ENCODE assay signal across 11 cellular contexts in genomic region chr1:36401602-36402517, GRCh38. TPM values are rescaled to one million over a fixed set of nuclear protein-coding genes. Genes with fewer than 3 reads are reported as not detected.
DNase-seq lines count a peak whose midpoint lies in the region; ATAC-seq and TF ChIP-seq lines count a peak whose summit lies in the region.
"Had no signal": no experiment of that assay in that cellular context is flagged by ENCODE, and none has a peak within 500 bp of the region (broad histone marks: within the 10 kb centered on the region; RNA-seq: fewer than 3 reads in every experiment).

No MANE protein-coding gene starts in this region.

- H3K4me3 Mint-ChIP-seq in mesothelial cell of epicardium, result peak overlapping the region; percentile 84
- H3K4me3 Mint-ChIP-seq: CD8-positive, alpha-beta T cell had no signal

- H3K27ac Mint-ChIP-seq in mesothelial cell of epicardium, result peak overlapping the region; percentile 96
- H3K27ac Mint-ChIP-seq: CD8-positive, alpha-beta T cell had no signal

- H3K4me3 ChIP-seq in A673 (ENCODE audit: low read depth, low read length, poor library complexity, severe bottlenecking) (no peak overlapping the region), HL-60 (replicated peaks; ENCODE audit: insufficient read depth, low read length) (peak overlapping the region; percentile 56), coronary artery (peak overlapping the region; percentile 35)

- CTCF ChIA-PET in A673 (lab: Charles Lee), result no interaction called here

- ATAC-seq in omental fat pad (ENCODE audit: low FRiP score), result no peak
- ATAC-seq: PC-3 had no signal

- no peak for DNase-seq in A673 (ENCODE audit: low spot score)
- DNase-seq in HL-60 (ENCODE audit: low read depth in 1 of 2, low spot score in 1 of 2), result no peak
- no peak for DNase-seq in coronary artery (ENCODE audit: low spot score)
- DNase-seq in mesothelial cell of epicardium (ENCODE audit: low spot score in 2 of 2, unreplicated experiment in 2 of 2), result no peak
- DNase-seq in omental fat pad (ENCODE audit: low spot score), result no peak
- DNase-seq in NCI-H526 treated with DMSO at 0.1 percent for 48 hours (lab: John Stamatoyannopoulos, UW), result no peak
- no peak for DNase-seq in head of caudate nucleus
- no peak for DNase-seq in NOMO-1 (lab: John Stamatoyannopoulos, UW; ENCODE audit: unreplicated experiment in 2 of 2)
- DNase-seq: activated CD4-positive, alpha-beta T cell treated with anti-CD3 and anti-CD28 coated beads, Interleukin-2, amount 10 ng/mL, durations not matched to agents 24 days and 14 days; PC-3 had no signal

- H3K27me3 ChIP-seq in A673 (replicated peaks; ENCODE audit: insufficient read depth, low read depth, low read length, poor library complexity) (no peaks in the 10 kb centered on the region), HL-60 (ENCODE audit: insufficient read depth, poor library complexity, severe bottlenecking) (no peaks in the 10 kb centered on the region)

- BruUV-seq in A673 (replicated peaks; lab: Mats Ljungman, UMichigan), result no TSS peak

- TF ChIP-seq CTCF in A673 (conservative IDR thresholded peaks at IDR 0.05; ENCODE audit: low read depth, low read length) (no peak), HL-60 (IDR thresholded peaks at IDR 0.05; ENCODE audit: insufficient read depth, low read length) (no peak), coronary artery (IDR thresholded peaks at IDR 0.05) (no peak), mesothelial cell of epicardium (IDR thresholded peaks at IDR 0.05; ENCODE audit: unreplicated experiment) (no peak), omental fat pad (IDR thresholded peaks at IDR 0.05) (no peak)

- H3K36me3 ChIP-seq in A673 (ENCODE audit: insufficient read depth, low read length, poor library complexity, severe bottlenecking), result no peaks in the 10 kb centered on the region

- H3K36me3 Mint-ChIP-seq in mesothelial cell of epicardium, result no peaks in the 10 kb centered on the region

- no peaks in the 10 kb centered on the region for H3K27me3 Mint-ChIP-seq in mesothelial cell of epicardium (ENCODE audit: low read depth)

- peaks cover 28% of the 10 kb centered on the region for H3K4me1 Mint-ChIP-seq in mesothelial cell of epicardium

- POLR2A ChIA-PET in A673 (lab: Charles Lee; ENCODE audit: low non-redundant PET), result no interaction called here

- H3K9me3 ChIP-seq in A673 (ENCODE audit: low read depth, low read length, poor library complexity, severe bottlenecking), result no peaks in the 10 kb centered on the region

- H3K4me1 ChIP-seq in A673 (ENCODE audit: insufficient read depth, low read length, poor library complexity, severe bottlenecking), result peaks cover 3% of the 10 kb centered on the region

- no peaks in the 10 kb centered on the region for H3K9me3 Mint-ChIP-seq in mesothelial cell of epicardium
- H3K9me3 Mint-ChIP-seq: activated CD4-positive, alpha-beta T cell treated with anti-CD3 and anti-CD28 coated beads, Interleukin-2, amount 10 ng/mL, durations not matched to agents 24 days and 14 days; CD8-positive, alpha-beta T cell had no signal

- intact Hi-C loops in A673 (cut with micrococcal nuclease; ENCODE audit: unreplicated experiment) (no loop called here), head of caudate nucleus (cut with DNase I) (no loop called here)

- peak overlapping the region; percentile 22 for H3K27ac ChIP-seq in A673 (ENCODE audit: low read depth, low read length, poor library complexity, severe bottlenecking)
- H3K27ac ChIP-seq in HL-60 (replicated peaks), result peak overlapping the region; percentile 79
- H3K27ac ChIP-seq in coronary artery, result peak overlapping the region in 1 of 2 donors; percentile 59

RNA-seq across cellular contexts. Expression of gene LSM10, which starts 4.2 kb away (rescaled TPM):
- total RNA-seq in A673 (2021), result 60.7 and 68.0 TPM in 2 replicates
- total RNA-seq in mesothelial cell of epicardium, result 24.7 to 26.1 TPM (median 26.0 TPM) in 3 replicates
- 10 to 100 TPM; 28.7 to 57.8 (median 38.3) TPM for total RNA-seq in omental fat pad

RNA-seq across cellular contexts. Expression of gene STK40, which starts 16.1 kb away (rescaled TPM):
- total RNA-seq in A673 (2021) (93.2 and 109 TPM in 2 replicates), mesothelial cell of epicardium (40.1 to 43.6 TPM (median 42.7 TPM) in 3 replicates), omental fat pad (10 to 100 TPM; 36.1 to 75.5 (median 47.3) TPM)

RNA-seq across cellular contexts. Expression of gene OSCP1, which starts 48.4 kb away (rescaled TPM):
- total RNA-seq in A673 (2021) (5.7 and 10.6 TPM in 2 replicates), mesothelial cell of epicardium (7.0 to 8.9 TPM (median 7.3 TPM) in 3 replicates), omental fat pad (1 to 10 TPM; 5.0 to 7.2 (median 6.6) TPM)
